20 cellular contexts compared by ENCODE assay signal in genomic region chr10:121235692-121236091, GRCh38.
DNase-seq lines count a peak whose midpoint lies in the region; ATAC-seq and TF ChIP-seq lines count a peak whose summit lies in the region.
"Had no signal": no experiment of that assay in that cellular context is flagged by ENCODE, and none has a peak within 500 bp of the region (broad histone marks: within the 10 kb centered on the region; RNA-seq: fewer than 3 reads in every experiment).

No MANE protein-coding gene starts in this region.

- H3K4me3 ChIP-seq in Peyer's patch (no peak overlapping the region), mucosa of descending colon (no peak overlapping the region), stomach (no peak overlapping the region)
- H3K4me3 ChIP-seq: BLaER1, GM23248 had no signal

- TF ChIP-seq EP300 in stomach (IDR thresholded peaks at IDR 0.05) = no peak

- H3K27ac ChIP-seq in Peyer's patch (peak overlapping the region in 3 of 4 donors; percentile 63 to 84 (median 64)), stomach (peak overlapping the region in 3 of 5 donors; percentile 61 to 66 (median 64))
- H3K27ac ChIP-seq: 22Rv1, BLaER1, C4-2B, GM23248 had no signal

- H3K27me3 Mint-ChIP-seq in neural crest cell (ENCODE audit: low read depth) = no peaks in the 10 kb centered on the region
- no peaks in the 10 kb centered on the region for H3K27me3 Mint-ChIP-seq in activated CD4-positive, alpha-beta T cell treated with anti-CD3 and anti-CD28 coated beads, Interleukin-2, amount 10 ng/mL, durations not matched to agents 7 days and 5 days
- no peaks in the 10 kb centered on the region for H3K27me3 Mint-ChIP-seq in osteocyte (ENCODE audit: unreplicated experiment)
- H3K27me3 Mint-ChIP-seq: B cell; CD4-positive, CD25-positive, alpha-beta regulatory T cell had no signal

- H3K9me3 Mint-ChIP-seq in neural crest cell = peaks cover 12% of the 10 kb centered on the region
- peaks cover 21% of the 10 kb centered on the region for H3K9me3 Mint-ChIP-seq in activated CD4-positive, alpha-beta T cell treated with anti-CD3 and anti-CD28 coated beads, Interleukin-2, amount 10 ng/mL, durations not matched to agents 7 days and 5 days
- peaks cover 6% of the 10 kb centered on the region for H3K9me3 Mint-ChIP-seq in osteocyte (ENCODE audit: unreplicated experiment)

- no peaks in the 10 kb centered on the region for H3K9me3 ChIP-seq in Peyer's patch
- H3K9me3 ChIP-seq in mucosa of descending colon = peaks cover 2% of the 10 kb centered on the region
- peaks cover 0 to 18% (median 10%) of the 10 kb centered on the region in 4 donors for H3K9me3 ChIP-seq in stomach
- H3K9me3 ChIP-seq: Caco-2 had no signal

- H3K27me3 ChIP-seq in Peyer's patch (no peaks in the 10 kb centered on the region), stomach (no peaks in the 10 kb centered on the region)
- H3K27me3 ChIP-seq: BLaER1 had no signal

- POLR2A ChIA-PET in activated CD4-positive, alpha-beta T cell treated with anti-CD3 and anti-CD28 coated beads, Interleukin-2, amount 10 ng/mL, durations not matched to agents 7 days and 5 days (lab: Charles Lee) = interaction anchor here (0.5 kb wide), 1 partner anchor 9 kb away, joined by 4 read pairs; no protein-coding TSS in a partner anchor

- CTCF ChIA-PET in activated CD4-positive, alpha-beta T cell treated with anti-CD3 and anti-CD28 coated beads, Interleukin-2, amount 10 ng/mL, durations not matched to agents 7 days and 5 days (lab: Charles Lee) = no interaction called here

- H3K4me3 Mint-ChIP-seq in neural crest cell (no peak overlapping the region), osteocyte (ENCODE audit: unreplicated experiment) (no peak overlapping the region)
- no peak overlapping the region for H3K4me3 Mint-ChIP-seq in activated CD4-positive, alpha-beta T cell treated with anti-CD3 and anti-CD28 coated beads, Interleukin-2, amount 10 ng/mL, durations not matched to agents 7 days and 5 days
- H3K4me3 Mint-ChIP-seq: B cell; CD8-positive, alpha-beta T cell had no signal

- DNase-seq in Peyer's patch (peak in 1 of 3 donors; percentile 57), mucosa of descending colon (peak in 2 of 3 donors; percentile 45 to 64), neural crest cell (ENCODE audit: low read depth, low spot score) (no peak), stomach (no peak), osteocyte (ENCODE audit: extremely low spot score, unreplicated experiment) (no peak), ureter (ENCODE audit: low spot score) (no peak)
- no peak for DNase-seq in activated CD4-positive, alpha-beta T cell treated with anti-CD3 and anti-CD28 coated beads, Interleukin-2, amount 10 ng/mL, durations not matched to agents 7 days and 5 days
- DNase-seq: Caco-2; CD4-positive, CD25-positive, alpha-beta regulatory T cell; CD8-positive, alpha-beta T cell; DMS153; DND-41; GM23248; H7; HCEC 1CT had no signal

- intact Hi-C loops in mucosa of descending colon (cut with DNase I, micrococcal nuclease) (no loop called here), stomach (cut with DNase I; ENCODE audit: low total_unique reads) (no loop called here)

- H3K27ac Mint-ChIP-seq in neural crest cell (ENCODE audit: unreplicated experiment) (peak overlapping the region; percentile 91), osteocyte (ENCODE audit: unreplicated experiment) (no peak overlapping the region)
- no peak overlapping the region for H3K27ac Mint-ChIP-seq in activated CD4-positive, alpha-beta T cell treated with anti-CD3 and anti-CD28 coated beads, Interleukin-2, amount 10 ng/mL, durations not matched to agents 7 days and 5 days
- H3K27ac Mint-ChIP-seq: B cell; CD4-positive, CD25-positive, alpha-beta regulatory T cell; CD8-positive, alpha-beta T cell had no signal

- peaks cover 4% of the 10 kb centered on the region for H3K36me3 Mint-ChIP-seq in neural crest cell (ENCODE audit: low read depth)
- no peaks in the 10 kb centered on the region for H3K36me3 Mint-ChIP-seq in activated CD4-positive, alpha-beta T cell treated with anti-CD3 and anti-CD28 coated beads, Interleukin-2, amount 10 ng/mL, durations not matched to agents 7 days and 5 days (ENCODE audit: low read depth)
- H3K36me3 Mint-ChIP-seq in osteocyte (ENCODE audit: unreplicated experiment) = no peaks in the 10 kb centered on the region
- H3K36me3 Mint-ChIP-seq: CD4-positive, CD25-positive, alpha-beta regulatory T cell; CD8-positive, alpha-beta T cell had no signal

- TF ChIP-seq POLR2A in Peyer's patch (IDR thresholded peaks at IDR 0.05) (no peak), stomach (IDR thresholded peaks at IDR 0.05) (no peak)

- TF ChIP-seq CTCF in Peyer's patch (IDR thresholded peaks at IDR 0.05) (no peak), mucosa of descending colon (IDR thresholded peaks at IDR 0.05) (no peak), neural crest cell (conservative IDR thresholded peaks at IDR 0.05) (no peak), stomach (IDR thresholded peaks at IDR 0.05) (no peak), osteocyte (IDR thresholded peaks at IDR 0.05) (no peak)

- H3K4me1 Mint-ChIP-seq in neural crest cell = peaks cover 6% of the 10 kb centered on the region
- H3K4me1 Mint-ChIP-seq in activated CD4-positive, alpha-beta T cell treated with anti-CD3 and anti-CD28 coated beads, Interleukin-2, amount 10 ng/mL, durations not matched to agents 7 days and 5 days = no peaks in the 10 kb centered on the region
- no peaks in the 10 kb centered on the region for H3K4me1 Mint-ChIP-seq in osteocyte (ENCODE audit: unreplicated experiment)
- H3K4me1 Mint-ChIP-seq: B cell; CD4-positive, CD25-positive, alpha-beta regulatory T cell had no signal

- ATAC-seq in mucosa of descending colon = peak; percentile 79
- ATAC-seq in HG02571 (IDR thresholded peaks at IDR 0.05; ENCODE audit: unreplicated experiment) = no peak
- ATAC-seq: CD8-positive, alpha-beta T cell had no signal

- H3K4me1 ChIP-seq in Peyer's patch = peaks cover 0 to 20% (median 0%) of the 10 kb centered on the region in 4 donors
- H3K4me1 ChIP-seq in mucosa of descending colon (ENCODE audit: low read depth) = peaks cover 26% of the 10 kb centered on the region
- H3K4me1 ChIP-seq in stomach = no peaks in the 10 kb centered on the region

- 41 to 71% (median 47%) methylated on average over 2 of the region's 2 CpGs for WGBS in stomach, 5 donors

- H3K36me3 ChIP-seq in Peyer's patch (no peaks in the 10 kb centered on the region), mucosa of descending colon (ENCODE audit: low read depth) (no peaks in the 10 kb centered on the region), stomach (no peaks in the 10 kb centered on the region)
- H3K36me3 ChIP-seq: BLaER1 had no signal

Comparison
In these comparisons a context has a peak if more than half of its experiments do, and no peak if none do; other contexts are left out.
1. DNase-seq: peak in mucosa of descending colon (2 of 3); none in neural crest cell (single experiment), stomach (single experiment), activated CD4-positive, alpha-beta T cell treated with anti-CD3 and anti-CD28 coated beads, Interleukin-2, amount 10 ng/mL, durations not matched to agents 7 days and 5 days (single experiment), osteocyte (single experiment) and ureter (single experiment).